8 cellular contexts compared by ENCODE assay signal in the genomic region with DNA sequence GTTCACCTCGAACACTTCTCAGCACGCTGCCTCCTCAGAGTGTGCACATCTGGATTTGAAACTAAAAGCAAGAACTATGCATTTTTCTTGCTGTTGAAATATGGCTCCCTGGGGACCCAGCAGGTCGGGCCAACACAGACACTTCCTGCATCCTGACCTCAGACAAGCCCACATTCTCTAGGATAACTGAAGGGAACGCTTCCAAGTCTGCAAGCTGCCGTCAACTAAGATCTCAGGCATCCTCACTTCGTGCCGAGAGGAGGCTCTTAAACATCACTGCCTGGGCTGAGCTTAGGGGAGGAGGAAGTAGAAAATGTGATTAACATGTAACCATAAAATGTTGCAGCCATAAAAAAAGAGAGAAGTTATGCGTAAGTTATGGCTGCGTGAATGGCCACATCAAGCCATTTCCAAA.
DNase-seq lines count a peak whose midpoint lies in the region; ATAC-seq and TF ChIP-seq lines count a peak whose summit lies in the region.
"Had no signal": no experiment of that assay in that cellular context is flagged by ENCODE, and none has a peak within 500 bp of the region (broad histone marks: within the 10 kb centered on the region; RNA-seq: fewer than 3 reads in every experiment).

No MANE protein-coding gene starts in this region.

- no peak overlapping the region for H3K27ac ChIP-seq in tibial artery

- no peaks in the 10 kb centered on the region for H3K27me3 ChIP-seq in MG63
- peaks cover 0 to 9% of the 10 kb centered on the region in 2 donors for H3K27me3 ChIP-seq in tibial artery
- H3K27me3 ChIP-seq: vagina had no signal

- H3K36me3 ChIP-seq in MG63: no peaks in the 10 kb centered on the region
- H3K36me3 ChIP-seq in tibial artery: no peaks in the 10 kb centered on the region
- H3K36me3 ChIP-seq: vagina had no signal

- peaks cover 0 to 12% (median 11%) of the 10 kb centered on the region in 4 donors for H3K4me1 ChIP-seq in tibial artery

- ATAC-seq in GM19395 (IDR thresholded peaks at IDR 0.05; ENCODE audit: unreplicated experiment) (peak; percentile 71), HG03457 (IDR thresholded peaks at IDR 0.05; ENCODE audit: unreplicated experiment) (no peak)

- TF ChIP-seq CTCF in tibial artery (IDR thresholded peaks at IDR 0.05): no peak

- DNase-seq in MG63: peak; percentile 95
- DNase-seq in fibroblast of the conjunctiva (ENCODE audit: low read depth): peak; percentile 99
- peak; percentile 43 to 76 for DNase-seq in tibial artery
- DNase-seq in D341Med (ENCODE audit: low spot score): no peak
- DNase-seq in stimulated activated CD4-positive, alpha-beta T cell treated with anti-CD3 and anti-CD28 coated beads, Interleukin-4, amount 100 ng/mL, for 24 hours: no peak

- H3K4me3 ChIP-seq in MG63: no peak overlapping the region
- H3K4me3 ChIP-seq in tibial artery: no peak overlapping the region
- H3K4me3 ChIP-seq: vagina had no signal

- intact Hi-C loops in tibial artery (cut with DNase I; ENCODE audit: low total_unique reads): no loop called here

- peaks cover 11% of the 10 kb centered on the region for H3K9me3 ChIP-seq in MG63
- H3K9me3 ChIP-seq in tibial artery: peaks cover 0 to 10% (median 0%) of the 10 kb centered on the region in 3 donors
- H3K9me3 ChIP-seq: vagina had no signal

Comparison
In these comparisons a context has a peak if more than half of its experiments do, and no peak if none do; other contexts are left out.
1. DNase-seq: peak in MG63 (single experiment), fibroblast of the conjunctiva (single experiment) and tibial artery (2 of 2); none in D341Med (single experiment) and stimulated activated CD4-positive, alpha-beta T cell treated with anti-CD3 and anti-CD28 coated beads, Interleukin-4, amount 100 ng/mL, for 24 hours (single experiment).